ENCODE assay signal across 31 cellular contexts in genomic region chr17:66817750-66818149, GRCh38. TPM values are rescaled to one million over a fixed set of nuclear protein-coding genes. Genes with fewer than 3 reads are reported as not detected.
"Had no signal": no experiment of that assay in that cellular context is flagged by ENCODE, and none has a peak within 500 bp of the region (broad histone marks: within the 10 kb centered on the region; RNA-seq: fewer than 3 reads in every experiment).

No MANE protein-coding gene starts in this region.

- H3K9me3 ChIP-seq: suprapubic skin, testis, thoracic aorta, thyroid gland, transverse colon, upper lobe of right lung, uterus, vagina had no signal

- H3K4me3 ChIP-seq: stomach, suprapubic skin, testis, thoracic aorta, thyroid gland, tibial artery, tibial nerve, transverse colon, upper lobe of left lung, upper lobe of right lung, uterus, vagina had no signal

- DNase-seq: stimulated activated CD4-positive, alpha-beta T cell treated with anti-CD3 and anti-CD28 coated beads, Interleukin-2, amount 100 ng/mL, for 48 hours; stimulated activated CD4-positive, alpha-beta T cell treated with anti-CD3 and anti-CD28 coated beads, Interleukin-4, amount 100 ng/mL, for 1 hour; stimulated activated CD4-positive, alpha-beta T cell treated with anti-CD3 and anti-CD28 coated beads, Interleukin-4, amount 100 ng/mL, for 24 hours; stimulated activated CD4-positive, alpha-beta T cell treated with anti-CD3 and anti-CD28 coated beads, Interleukin-4, amount 100 ng/mL, for 4 hours; stimulated activated CD8-positive, alpha-beta memory T cell treated with anti-CD3 and anti-CD28 coated beads, Interleukin-4, amount 100 ng/mL, for 48 hours; stimulated activated naive B cell treated with anti-CD40 and anti-IgM and Interleukin-4, amounts not matched to agents 10 μg/mL and 1 μg/mL and 100 μg/mL, for 72 hours; stimulated activated naive CD4-positive, alpha-beta T cell; stimulated activated naive CD4-positive, alpha-beta T cell treated with Interleukin-2 at 50 U/mL for 16 hours; stimulated activated naive CD8-positive, alpha-beta T cell treated with anti-CD3 and anti-CD28 coated beads, Interleukin-15, amount 100 ng/mL, for 72 hours; stimulated activated naive CD8-positive, alpha-beta T cell treated with anti-CD3 and anti-CD28 coated beads, Interleukin-15, Interleukin-2, amounts not matched to agents 100 U/mL and 50 U/mL, for 24 hours; stomach; substantia nigra; testis; thyroid gland; tibial artery; transverse colon; trophoblast cell; upper lobe of left lung; upper lobe of right lung; uterus had no signal

- H3K4me3 Mint-ChIP-seq: stimulated activated effector memory CD8-positive, alpha-beta T cell treated with anti-CD3 and anti-CD28 coated beads, Interleukin-12 subunit alpha, Interleukin-12 subunit beta, amount 100 ng/mL, for 72 hours; stimulated activated memory B cell treated with anti-CD40 and anti-IgM and Interleukin-4, amounts not matched to agents 10 μg/mL and 1 μg/mL and 100 μg/mL, for 72 hours; stimulated activated naive B cell treated with anti-CD40 and anti-IgM and Interleukin-4, amounts not matched to agents 10 μg/mL and 1 μg/mL and 100 μg/mL, for 72 hours; stimulated activated naive CD8-positive, alpha-beta T cell treated with anti-CD3 and anti-CD28 coated beads, Interleukin-15, amount 100 ng/mL, for 72 hours; stimulated activated naive CD8-positive, alpha-beta T cell treated with anti-CD3 and anti-CD28 coated beads, Interleukin-15, Interleukin-2, amounts not matched to agents 100 ng/mL and 50 ng/mL, for 24 hours; type B pancreatic cell had no signal

- H3K4me1 ChIP-seq: stomach, suprapubic skin, testis, thyroid gland, tibial artery, tibial nerve, transverse colon, upper lobe of left lung, upper lobe of right lung, uterus, vagina had no signal

- H3K36me3 Mint-ChIP-seq: stimulated activated effector memory CD8-positive, alpha-beta T cell treated with anti-CD3 and anti-CD28 coated beads, Interleukin-12 subunit alpha, Interleukin-12 subunit beta, amount 100 ng/mL, for 72 hours; stimulated activated memory B cell treated with anti-CD40 and anti-IgM and Interleukin-4, amounts not matched to agents 10 μg/mL and 1 μg/mL and 100 μg/mL, for 72 hours had no signal

- H3K27ac ChIP-seq: stomach, suprapubic skin, testis, thoracic aorta, thyroid gland, tibial artery, tibial nerve, transverse colon, upper lobe of left lung, upper lobe of right lung, uterus, vagina had no signal

- H3K27me3 Mint-ChIP-seq: stimulated activated naive CD8-positive, alpha-beta T cell treated with anti-CD3 and anti-CD28 coated beads, Interleukin-15, amount 100 ng/mL, for 72 hours had no signal

- H3K36me3 ChIP-seq: stomach, suprapubic skin, thoracic aorta, thyroid gland, tibial artery, tibial nerve, transverse colon, upper lobe of left lung, upper lobe of right lung, uterus, vagina had no signal

- H3K4me1 Mint-ChIP-seq: stimulated activated effector memory CD8-positive, alpha-beta T cell treated with anti-CD3 and anti-CD28 coated beads, Interleukin-12 subunit alpha, Interleukin-12 subunit beta, amount 100 ng/mL, for 72 hours; stimulated activated memory B cell treated with anti-CD40 and anti-IgM and Interleukin-4, amounts not matched to agents 10 μg/mL and 1 μg/mL and 100 μg/mL, for 72 hours; stimulated activated naive B cell treated with anti-CD40 and anti-IgM and Interleukin-4, amounts not matched to agents 10 μg/mL and 1 μg/mL and 100 μg/mL, for 72 hours; stimulated activated naive CD8-positive, alpha-beta T cell treated with anti-CD3 and anti-CD28 coated beads, Interleukin-15, amount 100 ng/mL, for 72 hours had no signal

- H3K27me3 ChIP-seq: testis, thyroid gland, tibial nerve, transverse colon, upper lobe of left lung, upper lobe of right lung, uterus, vagina had no signal

- ATAC-seq: stimulated activated effector memory CD8-positive, alpha-beta T cell treated with anti-CD3 and anti-CD28 coated beads, Interleukin-12 subunit alpha, Interleukin-12 subunit beta, amount 100 ng/mL, for 72 hours; stimulated activated memory B cell treated with anti-CD40 and anti-IgM and Interleukin-4, amounts not matched to agents 10 μg/mL and 1 μg/mL and 100 μg/mL, for 72 hours; stimulated activated naive B cell treated with anti-CD40 and anti-IgM and Interleukin-4, amounts not matched to agents 10 μg/mL and 1 μg/mL and 100 μg/mL, for 72 hours; stimulated activated naive CD8-positive, alpha-beta T cell treated with anti-CD3 and anti-CD28 coated beads, Interleukin-15, amount 100 ng/mL, for 72 hours; stimulated activated naive CD8-positive, alpha-beta T cell treated with anti-CD3 and anti-CD28 coated beads, Interleukin-15, Interleukin-2, amounts not matched to agents 100 U/mL and 50 U/mL, for 24 hours; upper lobe of right lung had no signal

RNA-seq across cellular contexts. Expression of gene CACNG5, which starts 17.2 kb away (rescaled TPM):
- total RNA-seq: stomach, subcutaneous adipose tissue, suprapubic skin, thoracic aorta, thyroid gland, tibial nerve, upper lobe of left lung, upper lobe of right lung, ureter, urinary bladder, vagina had no signal
- polyA plus RNA-seq: stomach, urinary bladder had no signal
